ENCODE assay signal across 16 cellular contexts in the genomic region with DNA sequence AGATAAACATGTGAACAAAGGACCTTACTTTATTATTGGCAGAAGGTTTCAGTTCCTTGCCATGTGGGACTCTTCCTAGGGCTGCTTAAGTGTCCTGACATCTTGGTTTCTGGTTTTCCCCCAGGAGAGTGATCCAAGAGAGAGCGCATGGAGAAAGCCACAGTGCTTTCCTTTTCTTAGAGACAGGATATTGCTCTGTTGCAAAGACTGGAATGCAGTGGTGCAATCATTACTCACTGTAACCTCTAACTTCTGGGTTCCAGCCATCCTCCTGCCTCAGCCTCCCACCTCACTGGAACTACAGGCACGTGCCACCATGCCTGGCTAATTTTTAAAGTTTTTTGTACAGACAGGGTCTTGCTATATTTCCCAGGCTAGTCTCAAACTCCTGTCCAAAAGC. TPM values are rescaled to one million over a fixed set of nuclear protein-coding genes. Genes with fewer than 3 reads are reported as not detected.
DNase-seq lines count a peak whose midpoint lies in the region; ATAC-seq and TF ChIP-seq lines count a peak whose summit lies in the region.
"Had no signal": no experiment of that assay in that cellular context is flagged by ENCODE, and none has a peak within 500 bp of the region (broad histone marks: within the 10 kb centered on the region; RNA-seq: fewer than 3 reads in every experiment).

No MANE protein-coding gene starts in this region.

- WGBS in H9 (ENCODE audit: extremely low coverage, insufficient read length, low lambda C conversion rate): no CpG with 5 or more reads among the region's 2 CpGs
- WGBS in spleen, 5 donors: 54 to 73% (median 59%) methylated on average over 2 of the region's 2 CpGs

- H3K27ac ChIP-seq in H9 (ENCODE audit: insufficient read length, low read depth, low read length) (no peak overlapping the region), RWPE1 (no peak overlapping the region), spleen (no peak overlapping the region)
- H3K27ac ChIP-seq: SK-N-MC had no signal

- peaks cover 15 to 18% of the 10 kb centered on the region in 2 experiments for H3K9me3 Mint-ChIP-seq in H9
- H3K9me3 Mint-ChIP-seq: CD4-positive, alpha-beta T cell had no signal

- no peaks in the 10 kb centered on the region for H3K79me1 ChIP-seq in H9 (ENCODE audit: insufficient read depth, low read depth, low read length, poor library complexity, severe bottlenecking)

- H3K27me3 ChIP-seq in H9 (ENCODE audit: insufficient read depth, low read length): no peaks in the 10 kb centered on the region
- H3K27me3 ChIP-seq in spleen (replicated peaks in 1 of 7): peaks cover 0 to 27% (median 0%) of the 10 kb centered on the region in 7 donors

- H3K79me2 ChIP-seq in H9 (ENCODE audit: insufficient read depth, low read length): no peaks in the 10 kb centered on the region

- H3K27ac Mint-ChIP-seq in H9: no peak overlapping the region
- H3K27ac Mint-ChIP-seq in T-helper 17 cell: no peak overlapping the region
- H3K27ac Mint-ChIP-seq: CD4-positive, alpha-beta T cell had no signal

- H3K9me3 ChIP-seq in H9 (ENCODE audit: control insufficient read depth, low read depth, low read length) (no peaks in the 10 kb centered on the region), T-helper 17 cell (ENCODE audit: control insufficient read depth, low read length, poor library complexity, severe bottlenecking) (no peaks in the 10 kb centered on the region), spleen (no peaks in the 10 kb centered on the region)

- H4K20me1 ChIP-seq in H9 (ENCODE audit: control insufficient read depth, insufficient read depth, insufficient read length): no peaks in the 10 kb centered on the region

- no peak overlapping the region for H3K23ac ChIP-seq in H9 (ENCODE audit: insufficient read length, low read depth, low read length)

- no peaks in the 10 kb centered on the region for H3K4me1 ChIP-seq in H9 (ENCODE audit: insufficient read depth, low read length)
- H3K4me1 ChIP-seq in spleen: no peaks in the 10 kb centered on the region

- no peak for TF ChIP-seq POLR2A in spleen (IDR thresholded peaks at IDR 0.05)

- H3K27me3 Mint-ChIP-seq in H9 (ENCODE audit: low read depth) (peaks cover 38% of the 10 kb centered on the region), T-helper 17 cell (peaks cover 31% of the 10 kb centered on the region)

- H2AFZ ChIP-seq in H9 (ENCODE audit: low read length): no peak overlapping the region

- ATAC-seq in T-helper 17 cell (no peak), Right ventricle myocardium inferior (no peak)

- no peak overlapping the region for H3K18ac ChIP-seq in H9 (ENCODE audit: insufficient read length, low read depth, low read length)

- no peak overlapping the region for H2BK12ac ChIP-seq in H9 (ENCODE audit: insufficient read length, low read depth, low read length)

- H4K5ac ChIP-seq in H9 (ENCODE audit: insufficient read length, low read depth, low read length): no peak overlapping the region

- H3K14ac ChIP-seq in H9 (ENCODE audit: insufficient read depth, low read length): no peak overlapping the region

- no peak overlapping the region for H2BK120ac ChIP-seq in H9 (ENCODE audit: low read depth, low read length, poor library complexity, severe bottlenecking)

- CTCF ChIA-PET in RWPE1 (lab: Yijun Ruan, JAX): interaction anchor here (0.6 kb wide), 1 partner anchor 99 kb away, joined by 3 read pairs; no protein-coding TSS in a partner anchor

- H2BK5ac ChIP-seq in H9 (ENCODE audit: insufficient read length, low read length): no peak overlapping the region

- H2BK15ac ChIP-seq in H9 (ENCODE audit: low read depth, low read length): no peak overlapping the region

- DNase-seq in A172 (ENCODE audit: low spot score) (peak; percentile 14), H9 (no peak), amniotic epithelial cell (ENCODE audit: low read depth) (peak; percentile 50), fibroblast of the aortic adventitia (ENCODE audit: low read depth) (peak; percentile 37), T-helper 17 cell (no peak), RWPE1 (ENCODE audit: low spot score) (no peak), spleen (no peak), Right ventricle myocardium inferior (ENCODE audit: missing footprints) (no peak)
- DNase-seq: CD4-positive, alpha-beta T cell; DMS79 treated with DMSO at 0.1 percent for 48 hours; Karpas-422; NCI-H1436; NCI-H2029 treated with DMSO at 0.1 percent for 48 hours; NCI-H524; T-helper 1 cell had no signal

- H3K36me3 ChIP-seq in spleen: no peaks in the 10 kb centered on the region

- H3K4me3 Mint-ChIP-seq in H9: no peak overlapping the region
- H3K4me3 Mint-ChIP-seq in T-helper 17 cell: no peak overlapping the region
- H3K4me3 Mint-ChIP-seq: CD4-positive, alpha-beta T cell had no signal

- no peak overlapping the region for H3T11ph ChIP-seq in H9 (ENCODE audit: low read length)

- H3K56ac ChIP-seq in H9 (ENCODE audit: insufficient read length, low read depth, low read length): no peak overlapping the region

- H3K4me3 ChIP-seq in fibroblast of the aortic adventitia (ENCODE audit: low read depth, low read length): no peak overlapping the region
- H3K4me3 ChIP-seq in spleen: no peak overlapping the region
- H3K4me3 ChIP-seq: SK-N-MC had no signal

- no peak overlapping the region for H3K4me2 ChIP-seq in H9 (ENCODE audit: insufficient read depth, insufficient read length, low read length)

- intact Hi-C loops in spleen (cut with DNase I; ENCODE audit: low total_unique reads): no loop called here
- intact Hi-C loops in Right ventricle myocardium inferior (cut with DNase I): no loop called here

- H4K8ac ChIP-seq in H9 (replicated peaks; ENCODE audit: insufficient read length, low read depth, low read length): peak overlapping the region; percentile 67

- H3K23me2 ChIP-seq in H9 (ENCODE audit: insufficient read length, low read depth, low read length, poor library complexity, severe bottlenecking): no peaks in the 10 kb centered on the region

- no peak overlapping the region for H2BK20ac ChIP-seq in H9 (ENCODE audit: low read depth, low read length, poor library complexity, severe bottlenecking)

- no peak overlapping the region for H3K4ac ChIP-seq in H9 (ENCODE audit: low read depth, low read length)

- peaks cover 0 to 18% (median 7%) of the 10 kb centered on the region in 3 experiments; a peak in 5 of 7 replicates for H3K36me3 Mint-ChIP-seq in H9 (ENCODE audit: insufficient read depth in 1 of 3, low read depth in 3 of 3)
- H3K36me3 Mint-ChIP-seq in T-helper 17 cell (ENCODE audit: low read depth): no peaks in the 10 kb centered on the region

- POLR2A ChIA-PET in RWPE1 (lab: Yijun Ruan, JAX; ENCODE audit: low non-redundant PET): no interaction called here

- H3K4me1 Mint-ChIP-seq in H9 (peaks cover 9 to 12% of the 10 kb centered on the region in 2 experiments), T-helper 17 cell (no peaks in the 10 kb centered on the region)

- no peak overlapping the region for H4K91ac ChIP-seq in H9 (ENCODE audit: insufficient read length, low read depth, low read length)

- H3K9ac ChIP-seq in H9 (ENCODE audit: extremely low read depth, insufficient read length, low read length): no peak overlapping the region

- H2AK5ac ChIP-seq in H9 (ENCODE audit: insufficient read length, low read length): no peak overlapping the region

- no peak for TF ChIP-seq CTCF in H9 (conservative IDR thresholded peaks at IDR 0.05)
- TF ChIP-seq CTCF in fibroblast of the aortic adventitia (IDR thresholded peaks at IDR 0.05; ENCODE audit: insufficient read depth, low read length): no peak
- no peak for TF ChIP-seq CTCF in RWPE1 (conservative IDR thresholded peaks at IDR 0.05; ENCODE audit: low read depth)
- TF ChIP-seq CTCF in spleen (IDR thresholded peaks at IDR 0.05 in 8 of 11, conservative IDR thresholded peaks at IDR 0.05 in 3 of 11): no peak

RNA-seq across cellular contexts. Expression of a gene that starts 38.1 kb away (rescaled TPM):
- total RNA-seq in A172 (2014; rRNA removed; shearing (Covaris generic)): 0.24 TPM in 1 of 2 replicates, not detected in the other
- total RNA-seq in H9 (2021) (112 and 117 TPM in 2 replicates), fibroblast of the aortic adventitia (ENCODE audit: low replicate concordance) (3.5 and 3.7 TPM in 2 replicates), T-helper 17 cell (under 1 TPM in 1 of 2 donors, not detected in 1; 0.12 TPM), spleen (10 to 100 TPM in 3 of 7 donors, 1 to 10 TPM in 4; 3.3 to 15.8 (median 9.8) TPM), Right ventricle myocardium inferior (9.3 TPM)
- polyA plus RNA-seq in spleen: 1 to 10 TPM; 2.0 to 5.2 (median 2.4) TPM
- total RNA-seq: CD4-positive, alpha-beta T cell had no signal

Comparison
In these comparisons a context has a peak if more than half of its experiments do, and no peak if none do; other contexts are left out.
1. DNase-seq: peak in A172 (single experiment), amniotic epithelial cell (single experiment) and fibroblast of the aortic adventitia (single experiment); none in H9 (single experiment), T-helper 17 cell (0 of 3), RWPE1 (single experiment), spleen (single experiment) and Right ventricle myocardium inferior (single experiment).